Comparison of ENCODE assay signal across 32 cellular contexts in the genomic region with DNA sequence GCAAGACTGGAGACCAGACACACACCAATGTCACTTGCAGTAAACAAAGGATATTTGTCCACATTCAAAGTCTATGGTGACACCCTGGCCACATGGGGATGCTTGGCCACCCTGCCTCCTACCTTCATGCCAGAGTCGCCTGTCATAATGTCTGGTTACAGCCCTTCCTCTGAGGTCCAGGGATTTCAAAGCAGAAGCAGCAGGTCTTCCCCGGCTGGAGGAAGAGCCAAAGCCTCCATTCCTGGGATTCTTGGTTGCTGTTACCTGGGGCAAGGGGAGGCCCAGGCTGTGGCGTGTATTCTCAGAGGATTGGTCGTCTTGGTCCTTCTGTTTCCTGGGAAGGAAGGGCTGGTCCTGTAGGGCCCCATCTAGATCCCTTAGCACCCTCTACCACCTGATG. TPM values are rescaled to one million over a fixed set of nuclear protein-coding genes. Genes with fewer than 3 reads are reported as not detected.
"Had no signal": no experiment of that assay in that cellular context is flagged by ENCODE, and none has a peak within 500 bp of the region (broad histone marks: within the 10 kb centered on the region; RNA-seq: fewer than 3 reads in every experiment).

No MANE protein-coding gene starts in this region.

- H3K4me3 ChIP-seq: heart left ventricle, left ventricle myocardium inferior, ovary, prostate gland, spleen, transverse colon, uterus had no signal

- H3K9me3 ChIP-seq: heart left ventricle, left ventricle myocardium inferior, ovary, prostate gland, spleen, transverse colon, uterus had no signal

- H3K27ac ChIP-seq: brain microvascular endothelial cell, heart left ventricle, left ventricle myocardium inferior, ovary, prostate gland, spleen, transverse colon, uterus, VCaP had no signal

- H3K4me1 ChIP-seq: heart left ventricle, left ventricle myocardium inferior, prostate gland, transverse colon, uterus had no signal

- ATAC-seq: activated CD4-positive, CD25-positive, alpha-beta regulatory T cell treated with anti-CD3 and anti-CD28 coated beads, Interleukin-2, amount 50 U/mL, for 24 hours; esophagus mucosa; heart left ventricle had no signal

- DNase-seq: activated CD4-positive, alpha-beta memory T cell treated with anti-CD3 and anti-CD28 coated beads for 36 hours; activated CD4-positive, alpha-beta T cell treated with anti-CD3 and anti-CD28 coated beads for 48 hours; activated CD8-positive, alpha-beta memory T cell treated with anti-CD3 and anti-CD28 coated beads, Interleukin-2, amount 50 U/mL, for 4 hours; activated gamma-delta T cell; activated naive CD4-positive, alpha-beta T cell treated with anti-CD3 and anti-CD28 coated beads, Interleukin-2, amount 10 ng/mL, durations not matched to agents 7 days and 5 days; activated naive CD8-positive, alpha-beta T cell treated with anti-CD3 and anti-CD28 coated beads, Interleukin-2, amount 10 ng/mL, durations not matched to agents 7 days and 5 days; activated T-cell treated with anti-CD3 and anti-CD28 coated beads, Interleukin-2, amount 50 U/mL, for 24 hours; brain microvascular endothelial cell; caudate nucleus; cortex of kidney; foreskin fibroblast; hypothalamus; left ventricle myocardium inferior; naive B cell; nephron progenitor cell; retina; spleen; stimulated activated naive CD4-positive, alpha-beta T cell; transverse colon; uterus had no signal

- H3K36me3 ChIP-seq: brain microvascular endothelial cell, heart left ventricle, left ventricle myocardium inferior, ovary, prostate gland, spleen, transverse colon, uterus had no signal

- H3K27me3 ChIP-seq: ovary, uterus had no signal

RNA-seq across cellular contexts. Expression of a gene that starts 2.3 kb away (rescaled TPM):
- total RNA-seq: activated CD4-positive, alpha-beta memory T cell treated with anti-CD3 and anti-CD28 coated beads for 36 hours; activated CD8-positive, alpha-beta memory T cell treated with anti-CD3 and anti-CD28 coated beads for 36 hours; activated naive CD8-positive, alpha-beta T cell treated with anti-CD3 and anti-CD28 coated beads, Interleukin-2, amount 10 ng/mL, durations not matched to agents 7 days and 5 days; chondrocyte; endothelial cell of umbilical vein; esophagus mucosa; heart left ventricle; left ventricle myocardium inferior; lung microvascular endothelial cell; spleen; T-helper 1 cell treated with Interleukin-12 subunit alpha and Interleukin-12 subunit beta and Interleukin-4 antibody, amounts not matched to agents 30 ng/mL and 1 ng/mL, for 36 hours; temporal lobe; transverse colon had no signal
- polyA plus RNA-seq: endothelial cell of umbilical vein, heart left ventricle, ovary, spleen had no signal

RNA-seq across cellular contexts. Expression of a gene that starts 30.4 kb away (rescaled TPM):
- total RNA-seq: activated CD4-positive, alpha-beta memory T cell treated with anti-CD3 and anti-CD28 coated beads for 36 hours; activated CD8-positive, alpha-beta memory T cell treated with anti-CD3 and anti-CD28 coated beads for 36 hours; activated naive CD8-positive, alpha-beta T cell treated with anti-CD3 and anti-CD28 coated beads, Interleukin-2, amount 10 ng/mL, durations not matched to agents 7 days and 5 days; chondrocyte; endothelial cell of umbilical vein; esophagus mucosa; heart left ventricle; left ventricle myocardium inferior; lung microvascular endothelial cell; spleen; T-helper 1 cell treated with Interleukin-12 subunit alpha and Interleukin-12 subunit beta and Interleukin-4 antibody, amounts not matched to agents 30 ng/mL and 1 ng/mL, for 36 hours; temporal lobe; transverse colon; uterus had no signal
- polyA plus RNA-seq: endothelial cell of umbilical vein, heart left ventricle, spleen had no signal
